In genomic region chr5:95927927-95928723, GRCh38 we compare ENCODE assay signal across 9 cellular contexts. TPM values are rescaled to one million over a fixed set of nuclear protein-coding genes. Genes with fewer than 3 reads are reported as not detected.
DNase-seq lines count a peak whose midpoint lies in the region; ATAC-seq and TF ChIP-seq lines count a peak whose summit lies in the region.
"Had no signal": no experiment of that assay in that cellular context is flagged by ENCODE, and none has a peak within 500 bp of the region (broad histone marks: within the 10 kb centered on the region; RNA-seq: fewer than 3 reads in every experiment).

No MANE protein-coding gene starts in this region.

- TF ChIP-seq POLR2A in tibial nerve (IDR thresholded peaks at IDR 0.05), result no peak

- TF ChIP-seq CTCF in cardiac muscle cell (IDR thresholded peaks at IDR 0.05; ENCODE audit: low read depth, low read length) (no peak), tibial nerve (IDR thresholded peaks at IDR 0.05) (no peak)

- peaks cover 60% of the 10 kb centered on the region for H3K4me1 Mint-ChIP-seq in T-helper 1 cell treated with Interleukin-12 subunit alpha and Interleukin-12 subunit beta and Interleukin-4 antibody, amounts not matched to agents 30 μg/mL and 1 μg/mL, for 36 hours (ENCODE audit: low read depth)

- H3K9me3 ChIP-seq in cardiac muscle cell (ENCODE audit: low read depth) (no peaks in the 10 kb centered on the region), tibial nerve (no peaks in the 10 kb centered on the region)

- 68 to 69% methylated on average over 6 of the region's 6 CpGs for WGBS in tibial nerve, 2 donors

- H3K36me3 Mint-ChIP-seq in T-helper 1 cell treated with Interleukin-12 subunit alpha and Interleukin-12 subunit beta and Interleukin-4 antibody, amounts not matched to agents 30 μg/mL and 1 μg/mL, for 36 hours (ENCODE audit: low read depth), result peaks cover 19% of the 10 kb centered on the region

- H3K4me3 Mint-ChIP-seq in T-helper 1 cell treated with Interleukin-12 subunit alpha and Interleukin-12 subunit beta and Interleukin-4 antibody, amounts not matched to agents 30 μg/mL and 1 μg/mL, for 36 hours, result peak overlapping the region; percentile 54

- H3K36me3 ChIP-seq in cardiac muscle cell (no peaks in the 10 kb centered on the region), tibial nerve (no peaks in the 10 kb centered on the region)

- DNase-seq in cardiac muscle cell (ENCODE audit: low read depth in 1 of 2, low spot score in 1 of 2) (no peak), Right ventricle myocardium inferior (ENCODE audit: missing footprints) (no peak), NCI-H1417 (lab: John Stamatoyannopoulos, UW) (no peak), tibial nerve (ENCODE audit: low spot score in 2 of 2) (no peak), NCI-H1105 (lab: John Stamatoyannopoulos, UW) (no peak), AG08396 (ENCODE audit: low spot score) (no peak)

- no peak for ATAC-seq in Right ventricle myocardium inferior
- peak; percentile 63 for ATAC-seq in HG02798 (IDR thresholded peaks at IDR 0.05; ENCODE audit: poor library complexity, unreplicated experiment)

- no peak for TF ChIP-seq EP300 in tibial nerve (IDR thresholded peaks at IDR 0.05)

- H3K27me3 Mint-ChIP-seq in T-helper 1 cell treated with Interleukin-12 subunit alpha and Interleukin-12 subunit beta and Interleukin-4 antibody, amounts not matched to agents 30 μg/mL and 1 μg/mL, for 36 hours (ENCODE audit: low read depth), result no peaks in the 10 kb centered on the region

- H3K27ac Mint-ChIP-seq in T-helper 1 cell treated with Interleukin-12 subunit alpha and Interleukin-12 subunit beta and Interleukin-4 antibody, amounts not matched to agents 30 μg/mL and 1 μg/mL, for 36 hours, result peak overlapping the region; percentile 85

- no peaks in the 10 kb centered on the region for H3K9me3 Mint-ChIP-seq in T-helper 1 cell treated with Interleukin-12 subunit alpha and Interleukin-12 subunit beta and Interleukin-4 antibody, amounts not matched to agents 30 μg/mL and 1 μg/mL, for 36 hours

- no peaks in the 10 kb centered on the region for H3K27me3 ChIP-seq in cardiac muscle cell
- no peaks in the 10 kb centered on the region for H3K27me3 ChIP-seq in tibial nerve

- no peak overlapping the region for H3K4me3 ChIP-seq in cardiac muscle cell
- H3K4me3 ChIP-seq in tibial nerve, result no peak overlapping the region

- H3K4me1 ChIP-seq in cardiac muscle cell (ENCODE audit: low read depth), result peaks cover 30% of the 10 kb centered on the region
- H3K4me1 ChIP-seq in tibial nerve, result peaks cover 0 to 4% (median 1%) of the 10 kb centered on the region in 4 donors

- intact Hi-C loops in Right ventricle myocardium inferior (cut with DNase I), result no loop called here

- H3K27ac ChIP-seq in cardiac muscle cell, result peak overlapping the region; percentile 53
- no peak overlapping the region for H3K27ac ChIP-seq in tibial nerve
- H3K27ac ChIP-seq: C4-2B had no signal

RNA-seq across cellular contexts. Expression of gene ELL2, which starts 33.5 kb away (rescaled TPM):
- total RNA-seq in cardiac muscle cell, result 22.1 and 41.8 TPM in 2 replicates
- 18.7 and 36.7 TPM in 2 replicates for polyA plus RNA-seq in cardiac muscle cell
- total RNA-seq in Right ventricle myocardium inferior, result 26.7 TPM
- 10 to 100 TPM; 72.2 to 87.6 (median 79.6) TPM for total RNA-seq in tibial nerve
